Comparison of ENCODE assay signal across 15 cellular contexts in the genomic region with DNA sequence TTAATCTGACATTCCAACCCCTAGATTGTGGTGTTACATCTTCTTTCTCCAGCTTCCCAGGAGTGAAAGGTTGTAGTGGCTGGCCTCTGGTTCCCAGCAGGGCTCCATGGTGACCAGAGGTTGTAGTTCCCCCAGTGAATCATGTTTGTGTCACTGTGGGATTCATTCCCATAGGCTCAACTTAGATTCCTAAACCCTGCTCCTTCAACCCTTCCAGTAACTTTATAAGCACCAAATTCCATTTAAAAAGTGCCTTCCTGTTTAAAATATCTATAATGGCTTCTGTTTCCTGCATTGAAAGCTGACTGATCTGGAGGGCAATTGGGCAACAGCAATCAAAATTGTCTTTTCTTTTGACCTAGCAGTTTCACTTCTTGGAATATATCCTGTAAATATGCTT. TPM values are rescaled to one million over a fixed set of nuclear protein-coding genes. Genes with fewer than 3 reads are reported as not detected.
DNase-seq lines count a peak whose midpoint lies in the region; ATAC-seq and TF ChIP-seq lines count a peak whose summit lies in the region.
"Had no signal": no experiment of that assay in that cellular context is flagged by ENCODE, and none has a peak within 500 bp of the region (broad histone marks: within the 10 kb centered on the region; RNA-seq: fewer than 3 reads in every experiment).

No MANE protein-coding gene starts in this region.

- H3K9me3 Mint-ChIP-seq in WTC11 = no peaks in the 10 kb centered on the region

- H4K91ac ChIP-seq in IMR-90 (ENCODE audit: insufficient read depth, low read depth, low read length) = no peak overlapping the region

- in situ Hi-C loops in IMR-90 (cut with MboI; ENCODE audit: low sequenced_read_pairs) = no loop called here

- H3K18ac ChIP-seq in IMR-90 (ENCODE audit: low read depth, low read length) = no peak overlapping the region

- TF ChIP-seq CTCF in IMR-90 (conservative IDR thresholded peaks at IDR 0.05; ENCODE audit: low read depth, low read length) (no peak), WTC11 (IDR thresholded peaks at IDR 0.05) (no peak), esophagus muscularis mucosa (IDR thresholded peaks at IDR 0.05) (no peak)

- no peaks in the 10 kb centered on the region for H3K79me2 ChIP-seq in ACC112 (ENCODE audit: control insufficient read depth, insufficient read depth, low read length, unreplicated experiment)

- DNase-seq in IMR-90 (peak; percentile 59), WTC11 (ENCODE audit: low spot score) (no peak), iPS-NIHi11 (ENCODE audit: low spot score) (peak; percentile 15), DMS153 treated with DMSO at 0.1 percent for 48 hours (lab: John Stamatoyannopoulos, UW; ENCODE audit: unreplicated experiment) (no peak), esophagus muscularis mucosa (ENCODE audit: extremely low spot score) (no peak)
- DNase-seq: activated CD4-positive, CD25-positive, alpha-beta regulatory T cell; activated effector memory CD4-positive, alpha-beta T cell treated with anti-CD3 and anti-CD28 coated beads, Interleukin-2, amount 50 U/mL, for 16 hours; AML-193; hypothalamus; SHP77; small intestine; uterus had no signal

- no peaks in the 10 kb centered on the region for H3K79me1 ChIP-seq in IMR-90 (ENCODE audit: low read depth in 1 of 2, low read length in 2 of 2)

- ATAC-seq in IMR-90 (ENCODE audit: low read depth) (peak; percentile 72), WTC11 (peak; percentile 55), HG02970 (IDR thresholded peaks at IDR 0.05; ENCODE audit: low FRiP score, unreplicated experiment) (no peak), GM21515 (IDR thresholded peaks at IDR 0.05; ENCODE audit: unreplicated experiment) (no peak)

- H2BK5ac ChIP-seq in IMR-90 (ENCODE audit: low read depth, low read length, poor library complexity, severe bottlenecking) = no peak overlapping the region

- no peak overlapping the region for H2BK120ac ChIP-seq in IMR-90 (ENCODE audit: low read depth, low read length)

- 0 out of 2 replicates have a peak, but pooled peaks cover 3% of the 10 kb centered on the region for H3K9me1 ChIP-seq in IMR-90 (ENCODE audit: insufficient read depth, low read length)

- no peak overlapping the region for H3K56ac ChIP-seq in IMR-90 (ENCODE audit: extremely low read depth, insufficient read depth, low read length)

- H3K9me3 ChIP-seq in IMR-90 (ENCODE audit: control insufficient read depth, insufficient read depth, low read length) = no peaks in the 10 kb centered on the region
- no peaks in the 10 kb centered on the region for H3K9me3 ChIP-seq in esophagus muscularis mucosa
- H3K9me3 ChIP-seq: uterus had no signal

- POLR2A ChIA-PET in IMR-90 (lab: Charles Lee; ENCODE audit: unreplicated experiment) = no interaction called here
- POLR2A ChIA-PET in WTC11 (lab: Charles Lee) = no interaction called here

- H3K23ac ChIP-seq in IMR-90 (ENCODE audit: low read depth, low read length) = no peak overlapping the region

- H3K4ac ChIP-seq in IMR-90 (ENCODE audit: low read depth, low read length) = no peak overlapping the region

- no peak for TF ChIP-seq EP300 in esophagus muscularis mucosa (IDR thresholded peaks at IDR 0.05)

- H2BK20ac ChIP-seq in IMR-90 (ENCODE audit: low read depth, low read length) = no peak overlapping the region

- TF ChIP-seq RAD21 in IMR-90 (IDR thresholded peaks at IDR 0.05; ENCODE audit: low read length) = no peak

- no peaks in the 10 kb centered on the region; the same call in 1 of the 2 replicates for H3K27me3 ChIP-seq in ACC112 (ENCODE audit: insufficient read depth, low read length)
- H3K27me3 ChIP-seq in IMR-90 (ENCODE audit: control insufficient read depth, insufficient read depth, low read length) = no peaks in the 10 kb centered on the region
- no peaks in the 10 kb centered on the region for H3K27me3 ChIP-seq in esophagus muscularis mucosa
- H3K27me3 ChIP-seq: uterus had no signal

- peak overlapping the region; percentile 51 for H3K27ac ChIP-seq in ACC112 (ENCODE audit: low read depth, low read length)
- H3K27ac ChIP-seq in IMR-90 (ENCODE audit: insufficient read depth, low read length) = no peak overlapping the region
- H3K27ac ChIP-seq in esophagus muscularis mucosa (replicated peaks in 1 of 4) = no peak overlapping the region
- H3K27ac ChIP-seq: uterus had no signal

- peak overlapping the region in 1 of 2 experiments; percentile 11; a peak in 1 of 4 replicates for H4K8ac ChIP-seq in IMR-90 (ENCODE audit: low read depth in 2 of 2, low read length in 2 of 2)

- TF ChIP-seq POLR2A in IMR-90 (IDR thresholded peaks at IDR 0.05; ENCODE audit: low read depth, low read length) = no peak
- no peak for TF ChIP-seq POLR2A in esophagus muscularis mucosa (IDR thresholded peaks at IDR 0.05; ENCODE audit: low read depth)

- no peak overlapping the region for H2AK9ac ChIP-seq in IMR-90 (replicated peaks; ENCODE audit: low read depth, low read length, poor library complexity)

- CTCF ChIA-PET in IMR-90 (lab: Yijun Ruan, JAX) = no interaction called here
- CTCF ChIA-PET in WTC11 (lab: Charles Lee) = no interaction called here

- dilution Hi-C loops in IMR-90 (cut with HindIII; ENCODE audit: low sequenced_read_pairs, unreplicated experiment) = no loop called here

- no peak overlapping the region for H3K14ac ChIP-seq in IMR-90 (replicated peaks; ENCODE audit: low read depth, low read length)

- no TSS peak for BruUV-seq in IMR-90 (replicated peaks; lab: Mats Ljungman, UMichigan)

- no peak overlapping the region for H4K5ac ChIP-seq in IMR-90 (ENCODE audit: low read depth, low read length)

- H3K4me1 Mint-ChIP-seq in WTC11 = 0 out of 2 replicates have a peak, but pooled peaks cover 9% of the 10 kb centered on the region

- no peak overlapping the region for H2AFZ ChIP-seq in ACC112 (ENCODE audit: low read length, unreplicated experiment)
- H2AFZ ChIP-seq in IMR-90 (replicated peaks; ENCODE audit: low read length, poor library complexity) = no peak overlapping the region

- no peak overlapping the region for H3K9ac ChIP-seq in IMR-90 (ENCODE audit: low read depth, low read length)

- no peak overlapping the region for H2BK15ac ChIP-seq in IMR-90 (ENCODE audit: low read depth, low read length)

- H4K20me1 ChIP-seq in IMR-90 (ENCODE audit: insufficient read depth, low read length) = no peaks in the 10 kb centered on the region

- H3K36me3 ChIP-seq in ACC112 (ENCODE audit: insufficient read depth, low read length) = no peaks in the 10 kb centered on the region
- no peaks in the 10 kb centered on the region for H3K36me3 ChIP-seq in IMR-90 (ENCODE audit: control insufficient read depth, insufficient read depth, low read length)
- H3K36me3 ChIP-seq in esophagus muscularis mucosa = no peaks in the 10 kb centered on the region
- H3K36me3 ChIP-seq: uterus had no signal

- H3K4me1 ChIP-seq in ACC112 (ENCODE audit: control insufficient read depth, insufficient read depth, low read length, unreplicated experiment) (peaks cover 8% of the 10 kb centered on the region), IMR-90 (ENCODE audit: control insufficient read depth, insufficient read depth, low read length) (peaks cover 4% of the 10 kb centered on the region), esophagus muscularis mucosa (no peaks in the 10 kb centered on the region)
- H3K4me1 ChIP-seq: uterus had no signal

- H3K36me3 Mint-ChIP-seq in WTC11 = no peaks in the 10 kb centered on the region

- H3K4me3 Mint-ChIP-seq in WTC11 = no peak overlapping the region

- H3K27ac Mint-ChIP-seq in WTC11 = no peak overlapping the region; the same call in 1 of the 2 replicates

- H3K4me2 ChIP-seq in IMR-90 (ENCODE audit: low read depth, low read length) = peak overlapping the region; percentile 1; the same call in 1 of the 2 replicates

- intact Hi-C loops in IMR-90 (cut with micrococcal nuclease) (no loop called here), esophagus muscularis mucosa (cut with DNase I) (no loop called here)

- H3K27me3 Mint-ChIP-seq in WTC11 (ENCODE audit: low read depth) = no peaks in the 10 kb centered on the region

- H3K4me3 ChIP-seq in ACC112 (ENCODE audit: low read depth, low read length) = no peak overlapping the region
- no peak overlapping the region for H3K4me3 ChIP-seq in IMR-90 (ENCODE audit: insufficient read depth, low read depth, low read length)
- no peak overlapping the region for H3K4me3 ChIP-seq in esophagus muscularis mucosa
- H3K4me3 ChIP-seq: uterus had no signal

- H2AK5ac ChIP-seq in IMR-90 (ENCODE audit: low read depth, low read length) = no peak overlapping the region

TF ChIP-seq in IMR-90, 13 proteins besides CTCF, POLR2A, EP300 and RAD21:
- no peak for TF ChIP-seq RFX5 (IDR thresholded peaks at IDR 0.05; ENCODE audit: low read depth, low read length)
- TF ChIP-seq FOS (IDR thresholded peaks at IDR 0.05; ENCODE audit: low read depth, low read length) = no peak
- TF ChIP-seq CEBPB (IDR thresholded peaks at IDR 0.05; ENCODE audit: low read depth, low read length) = no peak
- TF ChIP-seq MAFK (IDR thresholded peaks at IDR 0.05; ENCODE audit: low read depth, low read length) = no peak
- TF ChIP-seq SMC3 (IDR thresholded peaks at IDR 0.05; ENCODE audit: low read depth, low read length) = no peak
- no peak for TF ChIP-seq MXI1 (IDR thresholded peaks at IDR 0.05; ENCODE audit: borderline replicate concordance, low read depth, low read length)
- no peak for TF ChIP-seq CHD1 (IDR thresholded peaks at IDR 0.05; ENCODE audit: low read depth, low read length)

RNA-seq across cellular contexts. Expression of gene TBC1D15, which starts 40.5 kb away (rescaled TPM):
- 12.5 and 18.3 TPM in 2 replicates for total RNA-seq in IMR-90 (2012; rRNA removed)
- 10.1 and 14.2 TPM in 2 replicates for polyA plus RNA-seq in IMR-90 (2012; rRNA removed)
- 1.8 and 4.2 TPM in 2 replicates for polyA plus RNA-seq in IMR-90 (2012; cell fraction: cytosol; rRNA removed)
- 2.7 and 24.8 TPM in 2 replicates for polyA plus RNA-seq in IMR-90 (2012; cell fraction: nucleus; rRNA removed; ENCODE audit: low replicate concordance)
- 34.8 to 37.8 TPM (median 36.8 TPM) in 3 replicates for total RNA-seq in WTC11 (2021)
- 10 to 100 TPM; 20.8 to 41.7 (median 30.3) TPM for total RNA-seq in esophagus muscularis mucosa

RNA-seq across cellular contexts. Expression of gene RAB21, which starts 44.4 kb away (rescaled TPM):
- total RNA-seq in IMR-90 (2012; rRNA removed) (13.8 and 30.8 TPM in 2 replicates), WTC11 (2021) (32.6 to 35.8 TPM (median 33.6 TPM) in 3 replicates), esophagus muscularis mucosa (10 to 100 TPM; 15.0 to 36.9 (median 31.7) TPM)
- 9.9 and 15.0 TPM in 2 replicates for polyA plus RNA-seq in IMR-90 (2012; rRNA removed)
- 0.41 and 0.46 TPM in 2 replicates for polyA plus RNA-seq in IMR-90 (2012; cell fraction: cytosol; rRNA removed)
- 0.22 and 6.1 TPM in 2 replicates for polyA plus RNA-seq in IMR-90 (2012; cell fraction: nucleus; rRNA removed; ENCODE audit: low replicate concordance)

Comparison
In these comparisons a context has a peak if more than half of its experiments do, and no peak if none do; other contexts are left out.
1. ATAC-seq: peak in IMR-90 (single experiment) and WTC11 (single experiment); none in HG02970 (single experiment) and GM21515 (single experiment).
2. DNase-seq: peak in IMR-90 (single experiment) and iPS-NIHi11 (single experiment); none in WTC11 (single experiment), DMS153 treated with DMSO at 0.1 percent for 48 hours (single experiment) and esophagus muscularis mucosa (single experiment).